20 cellular contexts compared by ENCODE assay signal in the genomic region with DNA sequence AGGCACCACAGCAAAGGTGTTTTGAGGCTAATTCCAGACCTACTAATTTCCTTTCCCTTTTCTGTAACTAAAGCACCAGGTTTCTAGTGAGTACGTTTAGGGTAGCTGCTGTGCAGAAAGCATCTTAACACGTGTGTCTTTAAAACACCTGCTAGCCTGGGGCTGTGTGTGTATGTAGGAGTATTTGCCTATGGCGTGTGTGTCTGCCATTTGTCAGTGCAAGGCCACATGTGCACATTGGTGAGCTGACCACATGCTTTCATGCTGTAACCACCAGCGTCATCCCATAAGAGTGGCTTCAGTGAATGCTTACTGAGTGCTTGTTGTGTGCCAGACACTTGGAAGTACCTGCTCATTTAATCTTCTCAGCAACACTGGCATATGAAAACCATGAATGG.
"Had no signal": no experiment of that assay in that cellular context is flagged by ENCODE, and none has a peak within 500 bp of the region (broad histone marks: within the 10 kb centered on the region; RNA-seq: fewer than 3 reads in every experiment).

No MANE protein-coding gene starts in this region.

- H3K36me3 ChIP-seq: breast epithelium, gastrocnemius medialis, neural progenitor cell, ovary, right lobe of liver, WERI-Rb-1 had no signal

- H3K4me3 ChIP-seq: breast epithelium, gastrocnemius medialis, left lung, neural progenitor cell, ovary, psoas muscle, right lobe of liver, smooth muscle cell, tibial nerve had no signal

- ATAC-seq: activated T-helper 17 cell treated with anti-CD3 and anti-CD28 coated beads, Interleukin-2, amount 50 U/mL, for 72 hours; esophagus mucosa; gastrocnemius medialis; left lung; naive thymus-derived CD4-positive, alpha-beta T cell; psoas muscle; right lobe of liver; stimulated activated memory B cell treated with anti-CD40 and anti-IgM and Interleukin-4, amounts not matched to agents 10 μg/mL and 1 μg/mL and 100 μg/mL, for 72 hours had no signal

- H3K4me1 ChIP-seq: breast epithelium, left lung, neural progenitor cell, right lobe of liver had no signal

- H3K27me3 ChIP-seq: breast epithelium, gastrocnemius medialis, left lung, neural progenitor cell, ovary, right lobe of liver, tibial nerve had no signal

- H3K9me3 ChIP-seq: breast epithelium, gastrocnemius medialis, left lung, ovary, psoas muscle, right lobe of liver, tibial nerve had no signal

- H3K27ac ChIP-seq: breast epithelium, gastrocnemius medialis, left lung, neural progenitor cell, ovary, psoas muscle, right lobe of liver, tibial nerve, WERI-Rb-1 had no signal

- DNase-seq: activated CD4-positive, alpha-beta T cell treated with anti-CD3 and anti-CD28 coated beads, Interleukin-2, amount 50 U/mL, for 4 hours; activated T-cell treated with anti-CD3 and anti-CD28 coated beads, Interleukin-2, amount 50 U/mL, for 1 hour; cerebellar nuclear complex; effector CD8-positive, alpha-beta T cell; gastrocnemius medialis; psoas muscle; stimulated activated CD4-positive, alpha-beta T cell treated with anti-CD3 and anti-CD28 coated beads, Interleukin-4, amount 100 ng/mL, for 24 hours; T-helper 2 cell; WERI-Rb-1 had no signal
